In genomic region chr21:37267269-37268185, GRCh38 we compare ENCODE assay signal across 8 cellular contexts. TPM values are rescaled to one million over a fixed set of nuclear protein-coding genes. Genes with fewer than 3 reads are reported as not detected.
DNase-seq lines count a peak whose midpoint lies in the region; ATAC-seq and TF ChIP-seq lines count a peak whose summit lies in the region.

TSS of gene VPS26C (minus strand) at chr21:37267334. CDS start at chr21:37267294, 40 bp downstream.

- 0% methylated on average over 9 of the region's 86 CpGs for WGBS in mammary epithelial cell (ENCODE audit: low coverage, missing lambda C conversion rate)

- CTCF ChIA-PET in mammary epithelial cell (lab: Charles Lee; ENCODE audit: low non-redundant PET) = no interaction called here

- intact Hi-C loops in mammary epithelial cell (cut with micrococcal nuclease) = loop anchor here (1.0 to 10.0 kb wide), 3 partner anchors 72 to 197 kb away; partner anchors contain the start of gene DYRK1A

- H3K4me1 ChIP-seq in ACC112 (ENCODE audit: control insufficient read depth, insufficient read depth, low read length, unreplicated experiment) = peaks cover 18% of the 10 kb centered on the region
- peaks cover 22% of the 10 kb centered on the region for H3K4me1 ChIP-seq in mammary epithelial cell (ENCODE audit: insufficient read depth, low read length)
- H3K4me1 ChIP-seq in iPS-20b (ENCODE audit: insufficient read depth, low read length) = peaks cover 8% of the 10 kb centered on the region; the same call in 1 of the 2 replicates

- in situ Hi-C loops in mammary epithelial cell (cut with MboI; ENCODE audit: low sequenced_read_pairs in 2 of 2) = loop anchor here (10.0 to 25.0 kb wide), 3 partner anchors 87 to 370 kb away; partner anchors contain the start of gene DYRK1A (in 1 of the 2)

- peak within 1 kb of the TSS; percentile 84 for H2AFZ ChIP-seq in ACC112 (ENCODE audit: low read length, unreplicated experiment)
- H2AFZ ChIP-seq in mammary epithelial cell (ENCODE audit: low read depth, low read length) = peak within 1 kb of the TSS; percentile 90

- H3K9ac ChIP-seq in mammary epithelial cell (ENCODE audit: insufficient read depth, low read length) (peak within 1 kb of the TSS; percentile 98), iPS-20b (ENCODE audit: low read depth, low read length) (peak within 1 kb of the TSS; percentile 94)

- peak within 1 kb of the TSS; percentile 87 for H3K4me2 ChIP-seq in mammary epithelial cell (ENCODE audit: insufficient read depth, low read depth, low read length)

- dilution Hi-C loops in mammary epithelial cell (cut with HindIII; ENCODE audit: low sequenced_read_pairs) = no loop called here

- TSS peak; percentile 72 for BruUV-seq in mammary epithelial cell (replicated peaks; lab: Mats Ljungman, UMichigan)

- H3K27ac ChIP-seq in ACC112 (ENCODE audit: low read depth, low read length) (peak within 1 kb of the TSS; percentile 99), WERI-Rb-1 (peak within 1 kb of the TSS; percentile 97), mammary epithelial cell (ENCODE audit: insufficient read depth, low read depth, low read length) (peak within 1 kb of the TSS; percentile 99), iPS-20b (ENCODE audit: low read length) (peak within 1 kb of the TSS; percentile 80), skin epidermis (peak within 1 kb of the TSS; percentile 90 to 99 (median 98))

- peak; percentile 92 for ATAC-seq in GM18873 (IDR thresholded peaks at IDR 0.05; ENCODE audit: low FRiP score, unreplicated experiment)
- ATAC-seq in HG03139 (IDR thresholded peaks at IDR 0.05; ENCODE audit: unreplicated experiment) = peak; percentile 85

- peaks cover 4% of the 10 kb centered on the region; the same call in 1 of the 2 replicates for H3K36me3 ChIP-seq in ACC112 (ENCODE audit: insufficient read depth, low read length)
- no peaks in the 10 kb centered on the region; the same call in 1 of the 2 replicates for H3K36me3 ChIP-seq in WERI-Rb-1
- H3K36me3 ChIP-seq in mammary epithelial cell (ENCODE audit: insufficient read depth, low read length) = no peaks in the 10 kb centered on the region
- no peaks in the 10 kb centered on the region; the same call in 1 of the 2 replicates for H3K36me3 ChIP-seq in iPS-20b (ENCODE audit: insufficient read depth, low read depth, low read length)

- no peaks in the 10 kb centered on the region for H3K9me3 ChIP-seq in WERI-Rb-1 (ENCODE audit: severe bottlenecking)
- no peaks in the 10 kb centered on the region for H3K9me3 ChIP-seq in mammary epithelial cell (replicated peaks; ENCODE audit: insufficient read depth, low read length)
- no peaks in the 10 kb centered on the region for H3K9me3 ChIP-seq in iPS-20b (ENCODE audit: insufficient read depth, low read depth, low read length)

- peaks cover 46% of the 10 kb centered on the region for H3K79me2 ChIP-seq in ACC112 (ENCODE audit: control insufficient read depth, insufficient read depth, low read length, unreplicated experiment)
- peaks cover 46% of the 10 kb centered on the region for H3K79me2 ChIP-seq in mammary epithelial cell (ENCODE audit: insufficient read depth, low read length)

- TF ChIP-seq CTCF in WERI-Rb-1 (IDR thresholded peaks at IDR 0.05; ENCODE audit: low read depth, low read length) = no peak
- no peak for TF ChIP-seq CTCF in mammary epithelial cell (conservative IDR thresholded peaks at IDR 0.05 in 1 of 2, IDR thresholded peaks at IDR 0.05 in 1 of 2; ENCODE audit: extremely low read depth in 1 of 2, insufficient read depth in 1 of 2, low read depth in 1 of 2, low read length in 2 of 2)

- no peaks in the 10 kb centered on the region for H4K20me1 ChIP-seq in mammary epithelial cell (ENCODE audit: insufficient read depth, low read length)

- H3K27me3 ChIP-seq in ACC112 (ENCODE audit: insufficient read depth, low read length) (no peaks in the 10 kb centered on the region), WERI-Rb-1 (ENCODE audit: insufficient read depth, low read depth, severe bottlenecking) (no peaks in the 10 kb centered on the region), mammary epithelial cell (ENCODE audit: insufficient read depth, low read length) (no peaks in the 10 kb centered on the region), iPS-20b (ENCODE audit: insufficient read depth, low read length) (no peaks in the 10 kb centered on the region)

- H3K4me3 ChIP-seq in ACC112 (ENCODE audit: low read depth, low read length) (peak within 1 kb of the TSS; percentile 98), WERI-Rb-1 (ENCODE audit: low read depth, low read length) (peak within 1 kb of the TSS; percentile 47), mammary epithelial cell (replicated peaks in 1 of 3; ENCODE audit: insufficient read depth in 1 of 3, low read depth in 2 of 3, low read length in 3 of 3) (peak within 1 kb of the TSS; percentile 61 to 80 (median 80)), iPS-20b (ENCODE audit: low read length) (peak within 1 kb of the TSS; percentile 81), skin epidermis (peak within 1 kb of the TSS; percentile 50 to 97 (median 80))

- DNase-seq in NCI-H2227 (lab: John Stamatoyannopoulos, UW; ENCODE audit: unreplicated experiment) (peak; percentile 99), WERI-Rb-1 (peak; percentile 100), mammary epithelial cell (peak; percentile 100)

RNA-seq across cellular contexts. Expression of gene VPS26C, which starts in this region (rescaled TPM):
- total RNA-seq in mammary epithelial cell = 10 to 100 TPM; 46.2 to 54.8 TPM
- 32.2 TPM for polyA plus RNA-seq in mammary epithelial cell
- 54.2 TPM for polyA minus RNA-seq in mammary epithelial cell

Comparison
In these comparisons a context has a peak if more than half of its experiments do, and no peak if none do; other contexts are left out.
1. Peak in every context shown above with its lines: DNase-seq, ATAC-seq, H3K4me3 ChIP-seq and H3K27ac ChIP-seq.
2. H3K4me3 ChIP-seq: peak in every context shown above with its lines; median percentile 98 in ACC112; 81 in iPS-20b; 80 in mammary epithelial cell; 80 in skin epidermis; 47 in WERI-Rb-1.